10 cellular contexts compared by ENCODE assay signal in genomic region chr1:172917972-172918371, GRCh38.
DNase-seq lines count a peak whose midpoint lies in the region; ATAC-seq and TF ChIP-seq lines count a peak whose summit lies in the region.
"Had no signal": no experiment of that assay in that cellular context is flagged by ENCODE, and none has a peak within 500 bp of the region (broad histone marks: within the 10 kb centered on the region; RNA-seq: fewer than 3 reads in every experiment).

No MANE protein-coding gene starts in this region.

- TF ChIP-seq CTCF in fibroblast of pulmonary artery (IDR thresholded peaks at IDR 0.05; ENCODE audit: low read length, missing control alignments) (no peak), sigmoid colon (IDR thresholded peaks at IDR 0.05) (no peak)

- H3K4me1 ChIP-seq in GM23248 (ENCODE audit: insufficient read depth) (peaks cover 60% of the 10 kb centered on the region), sigmoid colon (peaks cover 0 to 48% (median 26%) of the 10 kb centered on the region in 4 donors)

- H3K9ac ChIP-seq in GM23248: peak overlapping the region; percentile 16; the same call in 1 of the 2 replicates

- ATAC-seq in SK-N-SH treated with all-trans-retinoic acid at 6 μM for 48 hours (peak; percentile 94), GM21423 (IDR thresholded peaks at IDR 0.05; ENCODE audit: unreplicated experiment) (no peak), GM18517 (IDR thresholded peaks at IDR 0.05; ENCODE audit: unreplicated experiment) (no peak)

- H3K36me3 ChIP-seq in GM23248 (ENCODE audit: low read depth) (no peaks in the 10 kb centered on the region), sigmoid colon (no peaks in the 10 kb centered on the region)

- no peaks in the 10 kb centered on the region for H3K79me2 ChIP-seq in GM23248 (ENCODE audit: insufficient read depth)

- no peaks in the 10 kb centered on the region; the same call in none of the 2 replicates for H3K9me2 ChIP-seq in GM23248 (ENCODE audit: insufficient read depth)

- intact Hi-C loops in sigmoid colon (cut with DNase I): no loop called here

- H4K20me1 ChIP-seq in GM23248 (ENCODE audit: insufficient read depth): no peaks in the 10 kb centered on the region

- no peaks in the 10 kb centered on the region for H3K27me3 ChIP-seq in GM23248 (replicated peaks; ENCODE audit: insufficient read depth)
- H3K27me3 ChIP-seq in sigmoid colon: no peaks in the 10 kb centered on the region

- TF ChIP-seq EP300 in sigmoid colon (IDR thresholded peaks at IDR 0.05): no peak

- H3K4me2 ChIP-seq in GM23248 (ENCODE audit: unreplicated experiment): peak overlapping the region; percentile 63

- H3F3A ChIP-seq in GM23248 (ENCODE audit: insufficient read depth): peaks cover 47% of the 10 kb centered on the region

- DNase-seq in GM23248: peak; percentile 96
- DNase-seq in fibroblast of pulmonary artery (ENCODE audit: low read depth): peak; percentile 96
- no peak for DNase-seq in sigmoid colon
- no peak for DNase-seq in effector CD4-positive, alpha-beta T cell
- no peak for DNase-seq in DMS 273 (lab: John Stamatoyannopoulos, UW; ENCODE audit: unreplicated experiment)
- DNase-seq: cerebellar nuclear complex, DMS79 treated with DMSO at 0.1 percent for 48 hours had no signal

- in situ Hi-C loops in GM23248 (cut with MboI): no loop called here

- H3K4me3 ChIP-seq in GM23248 (peak overlapping the region; percentile 17; the same call in 1 of the 2 replicates), fibroblast of pulmonary artery (replicated peaks; ENCODE audit: low read depth, low read length) (no peak overlapping the region), sigmoid colon (no peak overlapping the region)

- no peaks in the 10 kb centered on the region for H3K9me3 ChIP-seq in GM23248 (ENCODE audit: low read depth)
- H3K9me3 ChIP-seq in sigmoid colon: peaks cover 0 to 6% (median 0%) of the 10 kb centered on the region in 4 donors

- TF ChIP-seq POLR2A in sigmoid colon (IDR thresholded peaks at IDR 0.05): no peak

- H3K27ac ChIP-seq in GM23248 (peak overlapping the region; percentile 69), sigmoid colon (peak overlapping the region in 3 of 4 donors; percentile 3 to 64 (median 47))

- no peak overlapping the region for H2AFZ ChIP-seq in GM23248

- 0% methylated on average over 2 of the region's 2 CpGs for WGBS in GM23248 (ENCODE audit: low coverage in 1 of 2, low lambda C conversion rate in 2 of 2, missing lambda C conversion rate in 2 of 2), 2 experiments
- 73 to 82% methylated on average over 2 of the region's 2 CpGs for WGBS in sigmoid colon, 2 donors

TF ChIP-seq in SK-N-SH treated with all-trans-retinoic acid at 6 μM for 48 hours, 23 proteins besides CTCF, POLR2A, EP300 and RAD21:
- TF ChIP-seq OSR1 (CRISPR knock-in tag; IDR thresholded peaks at IDR 0.05): no peak
- TF ChIP-seq ZC3H10 (CRISPR knock-in tag; IDR thresholded peaks at IDR 0.05): peak; percentile 59; the same call in 1 of the 2 replicates
- TF ChIP-seq POU6F1 (CRISPR knock-in tag; IDR thresholded peaks at IDR 0.05; ENCODE audit: borderline replicate concordance, low read depth): peak; percentile 36; the same call in 1 of the 2 replicates
- TF ChIP-seq TCF4 (CRISPR knock-in tag; IDR thresholded peaks at IDR 0.05; ENCODE audit: borderline replicate concordance): no peak
- TF ChIP-seq TOX (CRISPR knock-in tag; IDR thresholded peaks at IDR 0.05; ENCODE audit: borderline replicate concordance): peak; percentile 48; the same call in 1 of the 2 replicates

Comparison
In these comparisons a context has a peak if more than half of its experiments do, and no peak if none do; other contexts are left out.
1. DNase-seq: peak in GM23248 (single experiment) and fibroblast of pulmonary artery (single experiment); none in sigmoid colon (single experiment), effector CD4-positive, alpha-beta T cell (single experiment) and DMS 273 (single experiment).